1 cellular context compared by ENCODE assay signal in genomic region chr20:3788685-3789155, GRCh38.
TF ChIP-seq lines count a peak whose summit lies in the region.

No MANE protein-coding gene starts in this region.

TF ChIP-seq in endothelial cell of umbilical vein, 7 proteins besides CTCF, POLR2A, EP300 and RAD21:
- no peak for TF ChIP-seq JUN (IDR thresholded peaks at IDR 0.05; ENCODE audit: borderline replicate concordance, insufficient read depth, insufficient read length, low read depth)
- TF ChIP-seq GATA2 (IDR thresholded peaks at IDR 0.05; ENCODE audit: insufficient read depth, insufficient read length, low read depth, low read length): no peak
